In the genomic region with DNA sequence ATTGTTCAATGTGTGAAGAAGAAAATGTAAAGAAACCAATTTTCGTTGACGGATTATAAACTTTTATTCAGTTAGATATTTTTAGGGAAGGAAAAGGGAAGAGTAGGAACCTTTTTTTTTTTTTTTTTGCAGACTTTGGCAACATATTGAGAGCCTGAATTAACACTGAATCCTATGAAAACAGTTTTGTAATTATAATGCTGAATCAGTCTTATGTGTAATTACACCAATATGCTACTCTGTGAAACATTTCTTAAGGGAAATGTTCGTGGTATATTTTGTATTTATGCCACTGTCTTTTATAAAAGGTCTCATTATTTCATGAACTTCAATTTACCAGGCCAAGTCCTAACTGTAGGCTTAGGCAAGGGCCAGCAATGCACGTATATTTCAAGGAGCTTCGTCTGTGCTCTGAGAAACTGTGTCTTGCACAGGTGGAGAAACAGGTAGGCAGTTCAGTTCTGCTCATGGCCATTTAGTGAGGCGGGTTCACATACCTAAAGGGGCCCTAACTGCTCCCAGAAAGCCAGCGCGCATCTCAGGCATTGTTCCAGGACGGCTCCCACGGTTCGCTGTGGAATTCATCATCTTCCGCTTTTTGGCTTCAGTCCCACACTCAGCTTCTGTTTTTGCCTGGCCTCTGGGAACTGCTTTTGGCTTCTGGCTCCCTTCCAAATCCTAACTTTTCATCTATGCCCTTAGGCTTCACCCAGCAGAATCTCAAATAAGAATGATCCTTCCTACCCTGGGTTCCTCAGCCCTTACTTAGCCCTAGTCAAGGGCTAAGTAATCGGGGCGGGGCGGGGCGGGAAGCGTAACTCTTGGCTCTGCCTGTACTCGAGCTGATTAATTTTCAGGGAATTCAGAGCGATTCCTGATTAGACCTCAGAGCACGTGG, we compare ENCODE assay signal across 11 cellular contexts.
DNase-seq lines count a peak whose midpoint lies in the region; ATAC-seq lines count a peak whose summit lies in the region.
"Had no signal": no experiment of that assay in that cellular context is flagged by ENCODE, and none has a peak within 500 bp of the region (broad histone marks: within the 10 kb centered on the region; RNA-seq: fewer than 3 reads in every experiment).

No MANE protein-coding gene starts in this region.

- no peak overlapping the region for H3K27ac ChIP-seq in aorta (ENCODE audit: low read depth in 1 of 2, low read length in 2 of 2)

- 16 to 20% methylated on average over 20 of the region's 20 CpGs for WGBS in aorta, 2 donors

- intact Hi-C loops in Right ventricle myocardium inferior (cut with DNase I) (no loop called here), cardiac septum (cut with DNase I) (no loop called here), aorta (cut with DNase I) (no loop called here)

- H3K27me3 ChIP-seq in aorta (ENCODE audit: control insufficient read depth in 1 of 2, insufficient read depth in 2 of 2, low read length in 1 of 2) = no peaks in the 10 kb centered on the region

- H3K9me3 Mint-ChIP-seq in activated T-cell treated with anti-CD3 and anti-CD28 coated beads, Interleukin-2, amount 50 U/mL, for 4 hours = peaks cover 3% of the 10 kb centered on the region
- H3K9me3 Mint-ChIP-seq: activated naive CD4-positive, alpha-beta T cell treated with anti-CD3 and anti-CD28 coated beads, Interleukin-2, amount 50 U/mL, for 24 hours had no signal

- H3K4me1 ChIP-seq in aorta (ENCODE audit: control insufficient read depth in 1 of 2, insufficient read depth in 2 of 2, low read length in 2 of 2) = peaks cover 0 to 3% of the 10 kb centered on the region in 2 donors

- H3K4me3 ChIP-seq in aorta (ENCODE audit: low read length in 2 of 2) = peak overlapping the region; percentile 19 to 47

- H3K36me3 ChIP-seq in aorta (ENCODE audit: control insufficient read depth in 1 of 2, insufficient read depth in 2 of 2, low read length in 1 of 2) = no peaks in the 10 kb centered on the region

- peaks cover 2% of the 10 kb centered on the region for H3K27me3 Mint-ChIP-seq in activated T-cell treated with anti-CD3 and anti-CD28 coated beads, Interleukin-2, amount 50 U/mL, for 4 hours (ENCODE audit: low read depth)
- H3K27me3 Mint-ChIP-seq: activated naive CD4-positive, alpha-beta T cell treated with anti-CD3 and anti-CD28 coated beads, Interleukin-2, amount 50 U/mL, for 24 hours had no signal

- peaks cover 3% of the 10 kb centered on the region for H3K4me1 Mint-ChIP-seq in activated T-cell treated with anti-CD3 and anti-CD28 coated beads, Interleukin-2, amount 50 U/mL, for 4 hours (ENCODE audit: low read depth)

- no peaks in the 10 kb centered on the region for H3K36me3 Mint-ChIP-seq in activated T-cell treated with anti-CD3 and anti-CD28 coated beads, Interleukin-2, amount 50 U/mL, for 4 hours (ENCODE audit: insufficient read depth)
- H3K36me3 Mint-ChIP-seq: activated naive CD4-positive, alpha-beta T cell treated with anti-CD3 and anti-CD28 coated beads, Interleukin-2, amount 50 U/mL, for 24 hours had no signal

- H3K9me3 ChIP-seq in aorta (ENCODE audit: control insufficient read depth, low read length) = no peaks in the 10 kb centered on the region

- no peak overlapping the region for H3K4me3 Mint-ChIP-seq in activated T-cell treated with anti-CD3 and anti-CD28 coated beads, Interleukin-2, amount 50 U/mL, for 4 hours
- H3K4me3 Mint-ChIP-seq: activated naive CD4-positive, alpha-beta T cell treated with anti-CD3 and anti-CD28 coated beads, Interleukin-2, amount 50 U/mL, for 24 hours had no signal

- ATAC-seq in Right ventricle myocardium inferior (peak; percentile 86), aorta (ENCODE audit: low FRiP score) (peak; percentile 78), GM21619 (IDR thresholded peaks at IDR 0.05; ENCODE audit: unreplicated experiment) (no peak)
- no peak for ATAC-seq in activated T-cell treated with anti-CD3 and anti-CD28 coated beads, Interleukin-2, amount 50 U/mL, for 4 hours

- in situ Hi-C loops in T47D (cut with HindIII; ENCODE audit: low pct_unique_long_range_greater_than_20kb, low sequenced_read_pairs) = no loop called here

- no peak for DNase-seq in Right ventricle myocardium inferior (ENCODE audit: missing footprints)
- DNase-seq in cardiac septum (ENCODE audit: low spot score) = no peak
- DNase-seq in T47D (ENCODE audit: low read depth in 1 of 2, low spot score in 1 of 2) = peak; percentile 17 to 90
- peak; percentile 73 for DNase-seq in left kidney (ENCODE audit: low read depth, low spot score)
- DNase-seq in aorta = peak; percentile 67 to 90
- DNase-seq in activated naive CD4-positive, alpha-beta T cell treated with Interleukin-2 at 50 U/mL for 16 hours = no peak
- no peak for DNase-seq in activated T-cell treated with anti-CD3 and anti-CD28 coated beads, Interleukin-2, amount 50 U/mL, for 4 hours
- DNase-seq: Caco-2; stimulated activated CD4-positive, alpha-beta T cell treated with anti-CD3 and anti-CD28 coated beads, Interleukin-4, amount 100 ng/mL, for 1 hour had no signal

Comparison
In these comparisons a context has a peak if more than half of its experiments do, and no peak if none do; other contexts are left out.
1. ATAC-seq: peak in Right ventricle myocardium inferior (single experiment) and aorta (single experiment); none in activated T-cell treated with anti-CD3 and anti-CD28 coated beads, Interleukin-2, amount 50 U/mL, for 4 hours (0 of 2) and GM21619 (single experiment).
2. DNase-seq: peak in T47D (2 of 2), left kidney (single experiment) and aorta (2 of 2); none in Right ventricle myocardium inferior (single experiment), cardiac septum (single experiment), activated naive CD4-positive, alpha-beta T cell treated with Interleukin-2 at 50 U/mL for 16 hours (single experiment) and activated T-cell treated with anti-CD3 and anti-CD28 coated beads, Interleukin-2, amount 50 U/mL, for 4 hours (single experiment).